In genomic region chr5:137733011-137733410, GRCh38 we compare ENCODE assay signal across 1 cellular context.
TF ChIP-seq lines count a peak whose summit lies in the region.

No MANE protein-coding gene starts in this region.

TF ChIP-seq in neural cell, 6 proteins besides CTCF, POLR2A, EP300 and RAD21 (continued from another document):
- TF ChIP-seq SMC3 (conservative IDR thresholded peaks at IDR 0.05; ENCODE audit: poor library complexity) (no peak), EZH2 (IDR thresholded peaks at IDR 0.05; ENCODE audit: borderline replicate concordance, insufficient read depth, low read length, poor library complexity, severe bottlenecking) (no peak), MXI1 (conservative IDR thresholded peaks at IDR 0.05; ENCODE audit: poor library complexity, severe bottlenecking) (no peak), TAF1 (IDR thresholded peaks at IDR 0.05; ENCODE audit: low read depth) (no peak)
- TF ChIP-seq, protein P1, sequence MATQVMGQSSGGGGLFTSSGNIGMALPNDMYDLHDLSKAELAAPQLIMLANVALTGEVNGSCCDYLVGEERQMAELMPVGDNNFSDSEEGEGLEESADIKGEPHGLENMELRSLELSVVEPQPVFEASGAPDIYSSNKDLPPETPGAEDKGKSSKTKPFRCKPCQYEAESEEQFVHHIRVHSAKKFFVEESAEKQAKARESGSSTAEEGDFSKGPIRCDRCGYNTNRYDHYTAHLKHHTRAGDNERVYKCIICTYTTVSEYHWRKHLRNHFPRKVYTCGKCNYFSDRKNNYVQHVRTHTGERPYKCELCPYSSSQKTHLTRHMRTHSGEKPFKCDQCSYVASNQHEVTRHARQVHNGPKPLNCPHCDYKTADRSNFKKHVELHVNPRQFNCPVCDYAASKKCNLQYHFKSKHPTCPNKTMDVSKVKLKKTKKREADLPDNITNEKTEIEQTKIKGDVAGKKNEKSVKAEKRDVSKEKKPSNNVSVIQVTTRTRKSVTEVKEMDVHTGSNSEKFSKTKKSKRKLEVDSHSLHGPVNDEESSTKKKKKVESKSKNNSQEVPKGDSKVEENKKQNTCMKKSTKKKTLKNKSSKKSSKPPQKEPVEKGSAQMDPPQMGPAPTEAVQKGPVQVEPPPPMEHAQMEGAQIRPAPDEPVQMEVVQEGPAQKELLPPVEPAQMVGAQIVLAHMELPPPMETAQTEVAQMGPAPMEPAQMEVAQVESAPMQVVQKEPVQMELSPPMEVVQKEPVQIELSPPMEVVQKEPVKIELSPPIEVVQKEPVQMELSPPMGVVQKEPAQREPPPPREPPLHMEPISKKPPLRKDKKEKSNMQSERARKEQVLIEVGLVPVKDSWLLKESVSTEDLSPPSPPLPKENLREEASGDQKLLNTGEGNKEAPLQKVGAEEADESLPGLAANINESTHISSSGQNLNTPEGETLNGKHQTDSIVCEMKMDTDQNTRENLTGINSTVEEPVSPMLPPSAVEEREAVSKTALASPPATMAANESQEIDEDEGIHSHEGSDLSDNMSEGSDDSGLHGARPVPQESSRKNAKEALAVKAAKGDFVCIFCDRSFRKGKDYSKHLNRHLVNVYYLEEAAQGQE (IDR thresholded peaks at IDR 0.05; ENCODE audit: borderline replicate concordance), result no peak
